In genomic region chr14:102187044-102187443, GRCh38 we compare ENCODE assay signal across 12 cellular contexts. TPM values are rescaled to one million over a fixed set of nuclear protein-coding genes. Genes with fewer than 3 reads are reported as not detected.
A peak's percentile ranks its signal among the peaks of the same experiment; 100 is the strongest.
DNase-seq lines count a peak whose midpoint lies in the region; ATAC-seq and TF ChIP-seq lines count a peak whose summit lies in the region.
"Had no signal": no experiment of that assay in that cellular context is flagged by ENCODE, and none has a peak within 500 bp of the region (broad histone marks: within the 10 kb centered on the region; RNA-seq: fewer than 3 reads in every experiment).

No MANE protein-coding gene starts in this region.

- CTCF ChIA-PET in OCI-LY7 (lab: Charles Lee; ENCODE audit: unreplicated experiment) = no interaction called here

- POLR2A ChIA-PET in OCI-LY7 (lab: Charles Lee) = no interaction called here

- no peak overlapping the region for H3K4me3 ChIP-seq in right cardiac atrium (ENCODE audit: low read length)
- no peak overlapping the region for H3K4me3 ChIP-seq in left ventricle myocardium inferior
- no peak overlapping the region for H3K4me3 ChIP-seq in astrocyte of the cerebellum (ENCODE audit: low read depth, low read length)
- H3K4me3 ChIP-seq in vagina = no peak overlapping the region
- H3K4me3 ChIP-seq in OCI-LY7 (ENCODE audit: low read depth, low read length, poor library complexity, severe bottlenecking) = no peak overlapping the region

- no peaks in the 10 kb centered on the region for H3K9me3 ChIP-seq in right cardiac atrium (ENCODE audit: control insufficient read depth, low read length)
- H3K9me3 ChIP-seq in left ventricle myocardium inferior (replicated peaks) = no peaks in the 10 kb centered on the region
- no peaks in the 10 kb centered on the region for H3K9me3 ChIP-seq in vagina
- H3K9me3 ChIP-seq in OCI-LY7 (ENCODE audit: low read length) = no peaks in the 10 kb centered on the region

- H3K27ac ChIP-seq in right cardiac atrium (ENCODE audit: low read length) (peak overlapping the region; percentile 51), left ventricle myocardium inferior (replicated peaks) (no peak overlapping the region), layer of hippocampus (ENCODE audit: low read depth, low read length) (peak overlapping the region; percentile 80), vagina (peak overlapping the region; percentile 46), OCI-LY7 (ENCODE audit: low read depth, low read length, poor library complexity, severe bottlenecking) (no peak overlapping the region)

- no peaks in the 10 kb centered on the region for H3K9me2 ChIP-seq in OCI-LY7 (ENCODE audit: insufficient read depth, low read length)

- intact Hi-C loops in right cardiac atrium (cut with DNase I) = no loop called here
- intact Hi-C loops in left ventricle myocardium inferior (cut with micrococcal nuclease) = no loop called here
- intact Hi-C loops in vagina (cut with DNase I) = no loop called here
- intact Hi-C loops in OCI-LY7 (cut with micrococcal nuclease; ENCODE audit: unreplicated experiment) = no loop called here

- H3K4me1 ChIP-seq in right cardiac atrium (ENCODE audit: control insufficient read depth, insufficient read depth, low read length) (peaks cover 20% of the 10 kb centered on the region), left ventricle myocardium inferior (peaks cover 81% of the 10 kb centered on the region), vagina (peaks cover 59% of the 10 kb centered on the region), OCI-LY7 (ENCODE audit: insufficient read depth, low read length, poor library complexity, severe bottlenecking) (peaks cover 5% of the 10 kb centered on the region)

- TF ChIP-seq POLR2A in vagina (IDR thresholded peaks at IDR 0.05) = no peak

- 53% methylated on average over 3 of the region's 3 CpGs for whole genome bisulfite sequencing in right cardiac atrium

- H3K4me2 ChIP-seq in OCI-LY7 (ENCODE audit: low read length) = no peak overlapping the region

- H4K20me1 ChIP-seq in OCI-LY7 (ENCODE audit: insufficient read depth, low read length) = peaks cover 22% of the 10 kb centered on the region; the same call in 1 of the 2 replicates

- no peak overlapping the region for H2AFZ ChIP-seq in OCI-LY7 (ENCODE audit: low read length)

- no peak for DNase-seq in right cardiac atrium
- DNase-seq in left ventricle myocardium inferior = no peak
- peak; percentile 82 for DNase-seq in astrocyte of the cerebellum (ENCODE audit: low read depth)
- DNase-seq in vagina (ENCODE audit: extremely low spot score in 2 of 2) = no peak
- no peak for DNase-seq in OCI-LY7 (ENCODE audit: low spot score)
- DNase-seq in ecto neural progenitor cell (ENCODE audit: low spot score) = no peak
- DNase-seq: DMS53; H7; NCI-H2029; stimulated activated naive CD8-positive, alpha-beta T cell treated with anti-CD3 and anti-CD28 coated beads, Interleukin-15, amount 100 ng/mL, for 72 hours had no signal

- in situ Hi-C loops in astrocyte of the cerebellum (cut with HindIII; ENCODE audit: low sequenced_read_pairs) = no loop called here

- BruUV-seq in OCI-LY7 (replicated peaks; lab: Mats Ljungman, UMichigan) = no TSS peak

- H3K27me3 ChIP-seq in right cardiac atrium (ENCODE audit: control insufficient read depth, insufficient read depth) = no peaks in the 10 kb centered on the region
- H3K27me3 ChIP-seq in left ventricle myocardium inferior (ENCODE audit: low read depth) = no peaks in the 10 kb centered on the region
- no peaks in the 10 kb centered on the region for H3K27me3 ChIP-seq in layer of hippocampus (ENCODE audit: control insufficient read depth, insufficient read depth, low read length)
- no peaks in the 10 kb centered on the region for H3K27me3 ChIP-seq in vagina

- no peaks in the 10 kb centered on the region for H3K36me3 ChIP-seq in left ventricle myocardium inferior
- H3K36me3 ChIP-seq in vagina = no peaks in the 10 kb centered on the region
- H3K36me3 ChIP-seq in OCI-LY7 (ENCODE audit: insufficient read depth, low read length) = peaks cover 4% of the 10 kb centered on the region; the same call in 1 of the 2 replicates

- ATAC-seq in right cardiac atrium = peak in 1 of 2 donors; percentile 47
- no peak for ATAC-seq in GM19035 (IDR thresholded peaks at IDR 0.05; ENCODE audit: unreplicated experiment)
- ATAC-seq: stimulated activated naive CD8-positive, alpha-beta T cell treated with anti-CD3 and anti-CD28 coated beads, Interleukin-15, amount 100 ng/mL, for 72 hours had no signal

- H3K79me2 ChIP-seq in OCI-LY7 (ENCODE audit: insufficient read depth, low read depth, low read length) = peaks cover 55% of the 10 kb centered on the region; the same call in 1 of the 2 replicates

- TF ChIP-seq CTCF in left ventricle myocardium inferior (IDR thresholded peaks at IDR 0.05; ENCODE audit: borderline replicate concordance) (no peak), astrocyte of the cerebellum (IDR thresholded peaks at IDR 0.05; ENCODE audit: low read depth, low read length, missing control alignments) (no peak), vagina (IDR thresholded peaks at IDR 0.05) (no peak), OCI-LY7 (conservative IDR thresholded peaks at IDR 0.05; ENCODE audit: low read length) (no peak)

RNA-seq across cellular contexts. Expression of gene WDR20, which starts 47.3 kb away (rescaled TPM):
- total RNA-seq in right cardiac atrium = 10 to 100 TPM; 21.9 to 27.3 (median 22.4) TPM
- polyA plus RNA-seq in right cardiac atrium = 13.2 TPM
- total RNA-seq in left ventricle myocardium inferior = 20.9 TPM
- total RNA-seq in vagina = 24.8 TPM
- 13.3 and 18.0 TPM in 2 replicates for total RNA-seq in OCI-LY7 (2014; rRNA removed; shearing (Covaris generic))
- total RNA-seq in OCI-LY7 (2022) = 31.0 and 40.6 TPM in 2 replicates

Comparison
In these comparisons a context has a peak if more than half of its experiments do, and no peak if none do; other contexts are left out.
1. H3K27ac ChIP-seq: peak in right cardiac atrium (single experiment), layer of hippocampus (single experiment) and vagina (single experiment); none in left ventricle myocardium inferior (single experiment) and OCI-LY7 (single experiment).